1 cellular context compared by ENCODE assay signal in genomic region chr9:136886610-136887597, GRCh38.
TF ChIP-seq lines count a peak whose summit lies in the region.

No MANE protein-coding gene starts in this region.

TF ChIP-seq in WTC11, 78 proteins besides CTCF, POLR2A, EP300 and RAD21 (continued from another document and continues in another):
- TF ChIP-seq ZNF532 (CRISPR knock-in tag; IDR thresholded peaks at IDR 0.05; ENCODE audit: borderline replicate concordance) (no peak), OVOL2 (CRISPR knock-in tag; IDR thresholded peaks at IDR 0.05; ENCODE audit: borderline replicate concordance) (no peak), ARID4B (CRISPR knock-in tag; IDR thresholded peaks at IDR 0.05; ENCODE audit: borderline replicate concordance) (0 out of 2 replicates have a peak, but pooled peaks have one; percentile 17), ZSCAN18 (CRISPR knock-in tag; IDR thresholded peaks at IDR 0.05) (no peak), PREB (CRISPR knock-in tag; IDR thresholded peaks at IDR 0.05; ENCODE audit: borderline replicate concordance) (no peak), ZNF263 (CRISPR knock-in tag; IDR thresholded peaks at IDR 0.05; ENCODE audit: low read depth) (no peak), CREB1 (CRISPR knock-in tag; IDR thresholded peaks at IDR 0.05) (no peak), HMGA2 (CRISPR knock-in tag; IDR thresholded peaks at IDR 0.05) (no peak), MAX (CRISPR knock-in tag; IDR thresholded peaks at IDR 0.05) (no peak), TCF7 (CRISPR knock-in tag; IDR thresholded peaks at IDR 0.05; ENCODE audit: low read depth) (no peak), SP1 (CRISPR knock-in tag; conservative IDR thresholded peaks at IDR 0.05) (no peak; the same call in 1 of the 2 replicates), CDX4 (CRISPR knock-in tag; IDR thresholded peaks at IDR 0.05; ENCODE audit: borderline replicate concordance) (no peak), FOXJ3 (CRISPR knock-in tag; IDR thresholded peaks at IDR 0.05; ENCODE audit: borderline replicate concordance) (no peak), AR (CRISPR knock-in tag; IDR thresholded peaks at IDR 0.05) (no peak), GTF2I (CRISPR knock-in tag; conservative IDR thresholded peaks at IDR 0.05) (no peak), MXD4 (CRISPR knock-in tag; IDR thresholded peaks at IDR 0.05; ENCODE audit: borderline replicate concordance) (no peak), RORB (CRISPR knock-in tag; IDR thresholded peaks at IDR 0.05) (no peak), ZBTB21 (CRISPR knock-in tag; IDR thresholded peaks at IDR 0.05; ENCODE audit: borderline replicate concordance) (no peak), HMGXB4 (CRISPR knock-in tag; IDR thresholded peaks at IDR 0.05) (peak; percentile 68; the same call in 1 of the 2 replicates), ESRRA (CRISPR knock-in tag; IDR thresholded peaks at IDR 0.05; ENCODE audit: borderline replicate concordance) (no peak), SOX15 (CRISPR knock-in tag; IDR thresholded peaks at IDR 0.05) (no peak), ZNF512 (CRISPR knock-in tag; IDR thresholded peaks at IDR 0.05; ENCODE audit: borderline replicate concordance) (no peak), E2F1 (CRISPR knock-in tag; IDR thresholded peaks at IDR 0.05) (no peak), ZNF219 (CRISPR knock-in tag; IDR thresholded peaks at IDR 0.05; ENCODE audit: borderline replicate concordance) (no peak), ZNF416 (CRISPR knock-in tag; IDR thresholded peaks at IDR 0.05) (no peak), ZNF396 (CRISPR knock-in tag; IDR thresholded peaks at IDR 0.05; ENCODE audit: borderline replicate concordance) (no peak), STAT6 (CRISPR knock-in tag; conservative IDR thresholded peaks at IDR 0.05; ENCODE audit: low read depth) (no peak), MLX (CRISPR knock-in tag; IDR thresholded peaks at IDR 0.05) (no peak), NFATC4 (CRISPR knock-in tag; IDR thresholded peaks at IDR 0.05) (no peak), NFE2L1 (CRISPR knock-in tag; IDR thresholded peaks at IDR 0.05) (no peak)
